In genomic region chr22:18029686-18030267, GRCh38 we compare ENCODE assay signal across 21 cellular contexts.
"Had no signal": no experiment of that assay in that cellular context is flagged by ENCODE, and none has a peak within 500 bp of the region (broad histone marks: within the 10 kb centered on the region; RNA-seq: fewer than 3 reads in every experiment).

No MANE protein-coding gene starts in this region.

- H3K9ac ChIP-seq: parathyroid adenoma had no signal

- H2AFZ ChIP-seq: parathyroid adenoma had no signal

- H3K4me3 Mint-ChIP-seq: activated B cell treated with CpG ODN at 0.5 μM for 24 hours; activated naive CD4-positive, alpha-beta T cell treated with anti-CD3 and anti-CD28 coated beads, Interleukin-2, amount 10 ng/mL, durations not matched to agents 7 days and 5 days; activated T-cell treated with anti-CD3 and anti-CD28 coated beads, Interleukin-2, amount 50 U/mL, for 72 hours; T-helper 1 cell treated with Interleukin-12 subunit alpha and Interleukin-12 subunit beta and Interleukin-4 antibody, amounts not matched to agents 30 μg/mL and 1 μg/mL, for 36 hours had no signal

- H3K36me3 ChIP-seq: cardiac muscle cell, heart left ventricle, lower lobe of right lung, upper lobe of left lung had no signal

- H3K4me3 ChIP-seq: cardiac muscle cell, heart left ventricle, lower lobe of right lung, upper lobe of left lung had no signal

- ATAC-seq: activated T-cell treated with anti-CD3 and anti-CD28 coated beads, Interleukin-2, amount 50 U/mL, for 72 hours; lower lobe of right lung; stimulated activated naive CD8-positive, alpha-beta T cell treated with anti-CD3 and anti-CD28 coated beads, Interleukin-15, Interleukin-2, amounts not matched to agents 100 U/mL and 50 U/mL, for 24 hours had no signal

- H3K27ac Mint-ChIP-seq: activated B cell treated with CpG ODN at 0.5 μM for 24 hours; activated naive CD4-positive, alpha-beta T cell treated with anti-CD3 and anti-CD28 coated beads, Interleukin-2, amount 10 ng/mL, durations not matched to agents 7 days and 5 days; activated T-cell treated with anti-CD3 and anti-CD28 coated beads, Interleukin-2, amount 50 U/mL, for 72 hours; naive B cell; T-helper 1 cell treated with Interleukin-12 subunit alpha and Interleukin-12 subunit beta and Interleukin-4 antibody, amounts not matched to agents 30 μg/mL and 1 μg/mL, for 36 hours had no signal

- H3K36me3 Mint-ChIP-seq: activated naive CD4-positive, alpha-beta T cell treated with anti-CD3 and anti-CD28 coated beads, Interleukin-2, amount 10 ng/mL, durations not matched to agents 7 days and 5 days; naive B cell had no signal

- DNase-seq: activated B cell treated with CpG ODN at 0.5 μM for 24 hours; activated CD4-positive, alpha-beta T cell treated with anti-CD3 and anti-CD28 coated beads for 4 hours; activated CD4-positive, alpha-beta T cell treated with anti-CD3 and anti-CD28 coated beads, Interleukin-2, amount 50 U/mL, for 48 hours; activated effector memory CD4-positive, alpha-beta T cell treated with Interleukin-2 at 50 U/mL for 16 hours; activated naive CD4-positive, alpha-beta T cell treated with anti-CD3 and anti-CD28 coated beads, Interleukin-2, amount 10 ng/mL, durations not matched to agents 7 days and 5 days; activated T-cell treated with anti-CD3 and anti-CD28 coated beads, Interleukin-2, amount 50 U/mL, for 72 hours; cortex of kidney; islet precursor cell; lower lobe of right lung; mesendoderm; naive B cell; nucleus accumbens; stimulated activated CD4-positive, alpha-beta T cell treated with anti-CD3 and anti-CD28 coated beads, Interleukin-4, amount 100 ng/mL, for 24 hours; stimulated activated naive CD8-positive, alpha-beta T cell treated with anti-CD3 and anti-CD28 coated beads, Interleukin-15, Interleukin-2, amounts not matched to agents 100 U/mL and 50 U/mL, for 24 hours; T1000; upper lobe of left lung had no signal

- H3K27ac ChIP-seq: cardiac muscle cell, epithelial cell of prostate, lower lobe of right lung, parathyroid adenoma, upper lobe of left lung had no signal

- H3K9me3 Mint-ChIP-seq: activated B cell treated with CpG ODN at 0.5 μM for 24 hours; activated naive CD4-positive, alpha-beta T cell treated with anti-CD3 and anti-CD28 coated beads, Interleukin-2, amount 10 ng/mL, durations not matched to agents 7 days and 5 days; activated T-cell treated with anti-CD3 and anti-CD28 coated beads, Interleukin-2, amount 50 U/mL, for 72 hours; naive B cell; T-helper 1 cell treated with Interleukin-12 subunit alpha and Interleukin-12 subunit beta and Interleukin-4 antibody, amounts not matched to agents 30 μg/mL and 1 μg/mL, for 36 hours had no signal

- H3K79me2 ChIP-seq: parathyroid adenoma had no signal

- H3K9me3 ChIP-seq: heart left ventricle, lower lobe of right lung, upper lobe of left lung had no signal

- H3K4me1 ChIP-seq: parathyroid adenoma had no signal

- H3K27me3 Mint-ChIP-seq: activated B cell treated with CpG ODN at 0.5 μM for 24 hours, naive B cell had no signal
